1 cellular context compared by ENCODE assay signal in the genomic region with DNA sequence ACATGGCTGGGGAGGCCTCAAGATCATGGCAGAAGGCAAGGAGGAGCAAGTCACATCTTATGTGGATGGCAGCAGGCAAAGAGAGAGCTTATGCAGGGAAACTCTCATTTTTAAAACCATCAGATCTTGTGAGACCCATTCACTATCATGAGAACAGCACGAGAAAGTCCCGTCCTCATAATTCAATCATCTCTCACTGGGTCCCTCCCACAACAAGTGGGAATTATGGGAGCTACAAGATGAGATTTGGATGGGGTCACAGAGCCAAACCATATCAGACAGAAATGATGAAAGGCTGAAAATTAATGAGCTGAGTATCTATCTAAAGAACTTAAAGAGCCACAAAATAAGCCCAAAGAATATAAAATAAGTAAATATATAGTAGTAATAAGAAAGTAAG. TPM values are rescaled to one million over a fixed set of nuclear protein-coding genes. Genes with fewer than 3 reads are reported as not detected.
"Had no signal": no experiment of that assay in that cellular context is flagged by ENCODE, and none has a peak within 500 bp of the region (broad histone marks: within the 10 kb centered on the region; RNA-seq: fewer than 3 reads in every experiment).

No MANE protein-coding gene starts in this region.

RNA-seq across cellular contexts. Expression of gene ATP8B1, which starts 44.3 kb away (rescaled TPM):
- total RNA-seq: G401 had no signal
